ENCODE assay signal across 14 cellular contexts in the genomic region with DNA sequence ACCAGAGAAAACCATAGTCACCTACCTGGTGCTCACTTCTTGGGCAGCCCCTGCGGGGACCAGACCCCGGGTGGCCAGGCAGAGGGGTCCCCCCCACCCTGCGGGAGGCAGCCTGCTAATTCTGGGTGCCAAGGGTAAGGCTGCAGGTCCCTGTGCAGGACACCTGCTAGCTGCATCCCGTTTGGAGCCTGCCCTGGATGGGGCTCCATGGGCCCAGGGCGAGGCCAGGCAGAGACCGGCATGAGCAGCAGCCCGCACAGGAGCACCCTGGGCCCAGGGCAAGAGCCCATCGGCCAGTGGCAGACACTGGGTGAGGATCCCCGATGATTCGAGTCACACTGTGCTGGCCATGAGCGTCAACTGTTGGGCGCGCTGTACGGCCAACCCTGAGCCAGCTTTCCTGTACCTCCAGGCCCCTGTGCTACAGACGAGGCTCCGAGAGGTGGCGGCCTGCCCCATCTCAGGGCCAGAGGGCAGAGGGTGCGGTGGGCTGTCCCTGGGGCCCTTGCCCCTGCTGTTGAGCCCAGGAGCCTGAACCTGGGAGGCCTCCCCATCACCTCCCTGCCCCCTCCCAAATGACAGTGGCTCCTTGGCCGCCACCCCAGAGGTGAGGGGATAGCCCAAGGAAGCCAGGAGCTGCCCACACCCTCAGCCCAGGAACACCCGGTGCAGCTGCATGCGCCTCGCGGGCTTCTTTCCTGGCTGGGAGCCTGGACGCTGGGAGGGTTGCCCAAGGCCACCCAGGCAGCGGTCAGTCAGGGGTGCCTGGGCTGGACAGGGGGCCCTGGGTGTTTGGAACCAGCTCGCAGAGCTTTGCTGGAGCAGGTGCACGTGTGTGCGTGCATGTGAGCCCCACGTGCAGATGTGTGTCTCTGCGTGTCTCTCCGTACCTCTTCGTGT. TPM values are rescaled to one million over a fixed set of nuclear protein-coding genes. Genes with fewer than 3 reads are reported as not detected.
DNase-seq lines count a peak whose midpoint lies in the region; ATAC-seq, FAIRE-seq and TF ChIP-seq lines count a peak whose summit lies in the region.
"Had no signal": no experiment of that assay in that cellular context is flagged by ENCODE, and none has a peak within 500 bp of the region (broad histone marks: within the 10 kb centered on the region; RNA-seq: fewer than 3 reads in every experiment).

No MANE protein-coding gene starts in this region.

- peak; percentile 54 for DNase-seq in activated effector memory CD4-positive, alpha-beta T cell treated with anti-CD3 and anti-CD28 coated beads, Interleukin-2, amount 50 U/mL, for 16 hours
- DNase-seq in activated effector memory CD4-positive, alpha-beta T cell treated with Interleukin-2 at 50 U/mL for 16 hours: no peak
- DNase-seq in endothelial cell (ENCODE audit: low spot score) (peak; percentile 2), mucosa of descending colon (peak in 2 of 3 donors; percentile 27 to 42), type B pancreatic cell (ENCODE audit: extremely low spot score, unreplicated experiment) (no peak), urothelium cell line (ENCODE audit: low spot score) (no peak), immature natural killer cell (no peak)
- no peak for DNase-seq in activated CD8-positive, alpha-beta T cell treated with anti-CD3 and anti-CD28 coated beads for 36 hours
- DNase-seq: OCI-M1; stimulated activated CD4-positive, alpha-beta T cell treated with anti-CD3 and anti-CD28 coated beads, Interleukin-12 subunit alpha, Interleukin-12 subunit beta, amount 100 ng/mL, for 4 hours had no signal

- H3K9me3 Mint-ChIP-seq in endothelial cell (ENCODE audit: unreplicated experiment): no peaks in the 10 kb centered on the region
- H3K9me3 Mint-ChIP-seq in type B pancreatic cell: no peaks in the 10 kb centered on the region
- H3K9me3 Mint-ChIP-seq in activated CD8-positive, alpha-beta T cell treated with anti-CD3 and anti-CD28 coated beads for 36 hours: no peaks in the 10 kb centered on the region
- no peaks in the 10 kb centered on the region for H3K9me3 Mint-ChIP-seq in immature natural killer cell
- H3K9me3 Mint-ChIP-seq: dendritic cell treated with granulocyte-macrophage colony-stimulating factor and Interleukin-4, amounts not matched to agents 40 ng/mL and 50 ng/mL, for 4 days; T-cell had no signal

- POLR2A ChIA-PET in activated CD8-positive, alpha-beta T cell treated with anti-CD3 and anti-CD28 coated beads for 36 hours (lab: Charles Lee): no interaction called here

- TF ChIP-seq CTCF in endothelial cell (IDR thresholded peaks at IDR 0.05; ENCODE audit: unreplicated experiment): no peak
- no peak for TF ChIP-seq CTCF in mucosa of descending colon (IDR thresholded peaks at IDR 0.05)
- no peak for TF ChIP-seq CTCF in type B pancreatic cell (conservative IDR thresholded peaks at IDR 0.05)
- no peak for TF ChIP-seq CTCF in activated CD8-positive, alpha-beta T cell treated with anti-CD3 and anti-CD28 coated beads for 36 hours (IDR thresholded peaks at IDR 0.05)

- FAIRE-seq in urothelium cell line (lab: Jason Lieb, UNC): no peak
- FAIRE-seq: islet of Langerhans had no signal

- no peak for ATAC-seq in mucosa of descending colon
- no peak for ATAC-seq in activated CD8-positive, alpha-beta T cell treated with anti-CD3 and anti-CD28 coated beads for 36 hours
- ATAC-seq: naive thymus-derived CD4-positive, alpha-beta T cell; T-cell had no signal

- H3K27ac Mint-ChIP-seq in endothelial cell (ENCODE audit: unreplicated experiment) (no peak overlapping the region), type B pancreatic cell (no peak overlapping the region), immature natural killer cell (no peak overlapping the region)
- H3K27ac Mint-ChIP-seq in activated CD8-positive, alpha-beta T cell treated with anti-CD3 and anti-CD28 coated beads for 36 hours: no peak overlapping the region
- H3K27ac Mint-ChIP-seq: dendritic cell treated with granulocyte-macrophage colony-stimulating factor and Interleukin-4, amounts not matched to agents 40 ng/mL and 50 ng/mL, for 4 days; naive thymus-derived CD4-positive, alpha-beta T cell; T-cell had no signal

- no peaks in the 10 kb centered on the region for H3K9me3 ChIP-seq in mucosa of descending colon

- H3K36me3 Mint-ChIP-seq in endothelial cell (ENCODE audit: low read depth, unreplicated experiment) (no peaks in the 10 kb centered on the region), type B pancreatic cell (no peaks in the 10 kb centered on the region), immature natural killer cell (no peaks in the 10 kb centered on the region)
- H3K36me3 Mint-ChIP-seq in activated CD8-positive, alpha-beta T cell treated with anti-CD3 and anti-CD28 coated beads for 36 hours (ENCODE audit: low read depth): no peaks in the 10 kb centered on the region
- H3K36me3 Mint-ChIP-seq: T-cell had no signal

- no peaks in the 10 kb centered on the region for H3K4me1 ChIP-seq in mucosa of descending colon (ENCODE audit: low read depth)

- intact Hi-C loops in mucosa of descending colon (cut with DNase I, micrococcal nuclease): loop anchor here in 1 of 2 donors (5.0 kb wide), 1 partner anchor 156 kb away; no protein-coding TSS in a partner anchor
- intact Hi-C loops in activated CD8-positive, alpha-beta T cell treated with anti-CD3 and anti-CD28 coated beads for 36 hours (cut with micrococcal nuclease): loop anchor here (5.0 kb wide), 1 partner anchor 156 kb away; no protein-coding TSS in a partner anchor

- CTCF ChIA-PET in activated CD8-positive, alpha-beta T cell treated with anti-CD3 and anti-CD28 coated beads for 36 hours (lab: Charles Lee): interaction anchor here (1.4 to 1.9 kb wide), 5 partner anchors 13 to 424 kb away, joined by 3 to 10 read pairs (median 4); no protein-coding TSS in a partner anchor

- H3K36me3 ChIP-seq in mucosa of descending colon (ENCODE audit: low read depth): no peaks in the 10 kb centered on the region

- H3K4me3 Mint-ChIP-seq in endothelial cell (ENCODE audit: unreplicated experiment) (no peak overlapping the region), type B pancreatic cell (peak overlapping the region; percentile 59), immature natural killer cell (no peak overlapping the region)
- no peak overlapping the region for H3K4me3 Mint-ChIP-seq in activated CD8-positive, alpha-beta T cell treated with anti-CD3 and anti-CD28 coated beads for 36 hours
- H3K4me3 Mint-ChIP-seq: dendritic cell treated with granulocyte-macrophage colony-stimulating factor and Interleukin-4, amounts not matched to agents 40 ng/mL and 50 ng/mL, for 4 days; T-cell had no signal

- H3K27me3 Mint-ChIP-seq in endothelial cell (ENCODE audit: unreplicated experiment) (peaks cover 16% of the 10 kb centered on the region), type B pancreatic cell (no peaks in the 10 kb centered on the region), immature natural killer cell (ENCODE audit: low read depth in 3 of 3) (peaks cover 7 to 20% (median 8%) of the 10 kb centered on the region in 3 donors)
- peaks cover 32% of the 10 kb centered on the region for H3K27me3 Mint-ChIP-seq in activated CD8-positive, alpha-beta T cell treated with anti-CD3 and anti-CD28 coated beads for 36 hours

- peaks cover 25% of the 10 kb centered on the region for H3K4me1 Mint-ChIP-seq in endothelial cell (ENCODE audit: unreplicated experiment)
- H3K4me1 Mint-ChIP-seq in type B pancreatic cell (ENCODE audit: unreplicated experiment): peaks cover 15% of the 10 kb centered on the region
- no peaks in the 10 kb centered on the region for H3K4me1 Mint-ChIP-seq in activated CD8-positive, alpha-beta T cell treated with anti-CD3 and anti-CD28 coated beads for 36 hours (ENCODE audit: low read depth)
- H3K4me1 Mint-ChIP-seq in immature natural killer cell: no peaks in the 10 kb centered on the region

- no peak overlapping the region for H3K4me3 ChIP-seq in mucosa of descending colon

RNA-seq across cellular contexts. Expression of a gene that starts 47.7 kb away (rescaled TPM):
- 5.2 TPM for total RNA-seq in endothelial cell (ENCODE audit: unreplicated experiment)
- total RNA-seq in mucosa of descending colon: 1 to 10 TPM in 1 of 3 donors, under 1 TPM in 2; 0.14 to 1.0 (median 0.22) TPM
- 0.98 and 4.7 TPM in 2 replicates for total RNA-seq in type B pancreatic cell (ENCODE audit: low replicate concordance)
- under 1 TPM; 0.16 to 0.20 TPM for total RNA-seq in activated CD8-positive, alpha-beta T cell treated with anti-CD3 and anti-CD28 coated beads for 36 hours
- not detected for polyA plus RNA-seq in immature natural killer cell

Comparison
In these comparisons a context has a peak if more than half of its experiments do, and no peak if none do; other contexts are left out.
1. DNase-seq: peak in activated effector memory CD4-positive, alpha-beta T cell treated with anti-CD3 and anti-CD28 coated beads, Interleukin-2, amount 50 U/mL, for 16 hours (single experiment), endothelial cell (single experiment) and mucosa of descending colon (2 of 3); none in activated effector memory CD4-positive, alpha-beta T cell treated with Interleukin-2 at 50 U/mL for 16 hours (single experiment), type B pancreatic cell (single experiment), activated CD8-positive, alpha-beta T cell treated with anti-CD3 and anti-CD28 coated beads for 36 hours (single experiment), urothelium cell line (single experiment) and immature natural killer cell (0 of 3).